8 cellular contexts compared by ENCODE assay signal in genomic region chr12:108691995-108692808, GRCh38. TPM values are rescaled to one million over a fixed set of nuclear protein-coding genes. Genes with fewer than 3 reads are reported as not detected.
DNase-seq lines count a peak whose midpoint lies in the region; ATAC-seq and TF ChIP-seq lines count a peak whose summit lies in the region.

No MANE protein-coding gene starts in this region.

- H3K27ac Mint-ChIP-seq in CD4-positive, CD25-positive, alpha-beta regulatory T cell, result peak overlapping the region; percentile 40 to 89 (median 81)
- H3K27ac Mint-ChIP-seq in osteocyte (ENCODE audit: unreplicated experiment), result peak overlapping the region; percentile 92

- no peaks in the 10 kb centered on the region for H3K9me3 Mint-ChIP-seq in CD4-positive, CD25-positive, alpha-beta regulatory T cell
- H3K9me3 Mint-ChIP-seq in osteocyte (ENCODE audit: unreplicated experiment), result no peaks in the 10 kb centered on the region

- peak in 1 of 2 donors; percentile 6 for ATAC-seq in CD4-positive, CD25-positive, alpha-beta regulatory T cell (ENCODE audit: low read depth in 2 of 2)
- peak; percentile 20 for ATAC-seq in GM21529 (IDR thresholded peaks at IDR 0.05; ENCODE audit: unreplicated experiment)
- ATAC-seq in HG02610 (IDR thresholded peaks at IDR 0.05; ENCODE audit: unreplicated experiment), result no peak

- peak overlapping the region; percentile 66 for H3K27ac ChIP-seq in CD4-positive, CD25-positive, alpha-beta regulatory T cell (ENCODE audit: insufficient read depth, low read length, poor library complexity, severe bottlenecking)
- peak overlapping the region; percentile 67 for H3K27ac ChIP-seq in WERI-Rb-1

- no peaks in the 10 kb centered on the region for H3K36me3 ChIP-seq in CD4-positive, CD25-positive, alpha-beta regulatory T cell (ENCODE audit: control insufficient read depth, insufficient read depth, low read length)
- H3K36me3 ChIP-seq in WERI-Rb-1, result peaks cover 25% of the 10 kb centered on the region

- DNase-seq in CD4-positive, CD25-positive, alpha-beta regulatory T cell, result peak in 1 of 3 donors; percentile 14
- DNase-seq in NCI-H1417 treated with DMSO at 0.1 percent for 48 hours (lab: John Stamatoyannopoulos, UW) (peak; percentile 78), WERI-Rb-1 (no peak), fibroblast of villous mesenchyme (ENCODE audit: low read depth) (peak; percentile 65), osteocyte (ENCODE audit: extremely low spot score, unreplicated experiment) (no peak), GDM1 (lab: John Stamatoyannopoulos, UW) (no peak)

- H3K36me3 Mint-ChIP-seq in CD4-positive, CD25-positive, alpha-beta regulatory T cell, result peaks cover 3% of the 10 kb centered on the region
- H3K36me3 Mint-ChIP-seq in osteocyte (ENCODE audit: unreplicated experiment), result peaks cover 16% of the 10 kb centered on the region

- peaks cover 34% of the 10 kb centered on the region for H3K4me1 ChIP-seq in CD4-positive, CD25-positive, alpha-beta regulatory T cell (ENCODE audit: control insufficient read depth, insufficient read depth, low read length, poor library complexity, severe bottlenecking)

- H3K4me3 ChIP-seq in CD4-positive, CD25-positive, alpha-beta regulatory T cell (ENCODE audit: low read depth, low read length), result peak overlapping the region; percentile 79
- H3K4me3 ChIP-seq in WERI-Rb-1 (ENCODE audit: low read depth, low read length) (no peak overlapping the region), fibroblast of villous mesenchyme (ENCODE audit: low read depth, low read length) (no peak overlapping the region)

- H3K27me3 ChIP-seq in CD4-positive, CD25-positive, alpha-beta regulatory T cell (ENCODE audit: control insufficient read depth, insufficient read depth, low read length), result no peaks in the 10 kb centered on the region
- no peaks in the 10 kb centered on the region for H3K27me3 ChIP-seq in WERI-Rb-1 (ENCODE audit: insufficient read depth, low read depth, severe bottlenecking)

- no peaks in the 10 kb centered on the region for H3K9me3 ChIP-seq in CD4-positive, CD25-positive, alpha-beta regulatory T cell (ENCODE audit: control insufficient read depth in 2 of 2, low read length in 2 of 2)
- no peaks in the 10 kb centered on the region for H3K9me3 ChIP-seq in WERI-Rb-1 (ENCODE audit: severe bottlenecking)

- no peak for TF ChIP-seq CTCF in WERI-Rb-1 (IDR thresholded peaks at IDR 0.05; ENCODE audit: low read depth, low read length)
- no peak for TF ChIP-seq CTCF in fibroblast of villous mesenchyme (IDR thresholded peaks at IDR 0.05; ENCODE audit: insufficient read depth, low read depth, low read length)
- no peak for TF ChIP-seq CTCF in osteocyte (IDR thresholded peaks at IDR 0.05)

- no peaks in the 10 kb centered on the region for H3K27me3 Mint-ChIP-seq in CD4-positive, CD25-positive, alpha-beta regulatory T cell
- no peaks in the 10 kb centered on the region for H3K27me3 Mint-ChIP-seq in osteocyte (ENCODE audit: unreplicated experiment)

- H3K4me1 Mint-ChIP-seq in CD4-positive, CD25-positive, alpha-beta regulatory T cell, result peaks cover 23 to 54% (median 43%) of the 10 kb centered on the region in 4 donors
- peaks cover 81% of the 10 kb centered on the region for H3K4me1 Mint-ChIP-seq in osteocyte (ENCODE audit: unreplicated experiment)

- peak overlapping the region; percentile 59 to 85 (median 80) for H3K4me3 Mint-ChIP-seq in CD4-positive, CD25-positive, alpha-beta regulatory T cell
- H3K4me3 Mint-ChIP-seq in osteocyte (ENCODE audit: unreplicated experiment), result peak overlapping the region; percentile 57

RNA-seq across cellular contexts. Expression of gene CORO1C, which starts 39.1 kb away (rescaled TPM):
- total RNA-seq in CD4-positive, CD25-positive, alpha-beta regulatory T cell, result 22.8 TPM
- 10 to 100 TPM in 3 of 4 donors, 1 to 10 TPM in 1; 9.4 to 21.4 (median 16.5) TPM for polyA plus RNA-seq in CD4-positive, CD25-positive, alpha-beta regulatory T cell
- total RNA-seq in fibroblast of villous mesenchyme (433 and 457 TPM in 2 replicates), osteocyte (234 and 248 TPM in 2 replicates)

RNA-seq across cellular contexts. Expression of gene SELPLG, which starts 58.5 kb away (rescaled TPM):
- 218 TPM for total RNA-seq in CD4-positive, CD25-positive, alpha-beta regulatory T cell
- 100 to 1,000 TPM; 722 to 844 (median 818) TPM for polyA plus RNA-seq in CD4-positive, CD25-positive, alpha-beta regulatory T cell
- 1.3 and 2.2 TPM in 2 replicates for total RNA-seq in fibroblast of villous mesenchyme
- total RNA-seq in osteocyte, result 0.59 and 0.78 TPM in 2 replicates

Comparison
In these comparisons a context has a peak if more than half of its experiments do, and no peak if none do; other contexts are left out.
1. DNase-seq: peak in NCI-H1417 treated with DMSO at 0.1 percent for 48 hours (single experiment) and fibroblast of villous mesenchyme (single experiment); none in WERI-Rb-1 (single experiment), osteocyte (single experiment) and GDM1 (single experiment).
2. RNA of gene SELPLG, which starts 58.5 kb away (total RNA-seq): 218 TPM in CD4-positive, CD25-positive, alpha-beta regulatory T cell (single experiment); 1.3 to 2.2 TPM in fibroblast of villous mesenchyme and 0.59 to 0.78 TPM in osteocyte; every median in the first group is over 10 times any median in the second.